In genomic region chr14:103302966-103303365, GRCh38 we compare ENCODE assay signal across 16 cellular contexts. TPM values are rescaled to one million over a fixed set of nuclear protein-coding genes. Genes with fewer than 3 reads are reported as not detected.
DNase-seq lines count a peak whose midpoint lies in the region; ATAC-seq and TF ChIP-seq lines count a peak whose summit lies in the region.
"Had no signal": no experiment of that assay in that cellular context is flagged by ENCODE, and none has a peak within 500 bp of the region (broad histone marks: within the 10 kb centered on the region; RNA-seq: fewer than 3 reads in every experiment).

No MANE protein-coding gene starts in this region.

- H3K14ac ChIP-seq in mesenchymal stem cell (ENCODE audit: low read length in 2 of 2), result no peak overlapping the region

- H3K23ac ChIP-seq in mesenchymal stem cell (ENCODE audit: low read length in 2 of 2), result no peak overlapping the region

- H3K4me3 ChIP-seq in GM23248, result no peak overlapping the region
- H3K4me3 ChIP-seq in cardiac fibroblast (replicated peaks in 1 of 2; ENCODE audit: low read depth in 2 of 2, low read length in 2 of 2), result no peak overlapping the region
- no peak overlapping the region for H3K4me3 ChIP-seq in mesenchymal stem cell (ENCODE audit: insufficient read depth in 1 of 2, low read depth in 1 of 2, low read length in 2 of 2)
- H3K4me3 ChIP-seq in ascending aorta, result no peak overlapping the region
- H3K4me3 ChIP-seq: dorsolateral prefrontal cortex, psoas muscle had no signal

- WGBS in GM23248 (ENCODE audit: low coverage in 1 of 2, low lambda C conversion rate in 2 of 2, missing lambda C conversion rate in 2 of 2), 2 experiments, result 53 to 61% methylated on average over 1 of the region's 1 CpG
- no CpG with 5 or more reads among the region's 1 CpG for WGBS in mesenchymal stem cell

- no peak for TF ChIP-seq CTCF in cardiac fibroblast (IDR thresholded peaks at IDR 0.05; ENCODE audit: low read depth, low read length)
- TF ChIP-seq CTCF in foreskin keratinocyte (conservative IDR thresholded peaks at IDR 0.05), result no peak
- no peak for TF ChIP-seq CTCF in ascending aorta (IDR thresholded peaks at IDR 0.05)

- H2BK15ac ChIP-seq in mesenchymal stem cell (ENCODE audit: low read depth, poor library complexity, severe bottlenecking), result no peak overlapping the region

- H3K4me2 ChIP-seq in GM23248 (ENCODE audit: unreplicated experiment) (no peak overlapping the region), mesenchymal stem cell (ENCODE audit: low read length, poor library complexity, severe bottlenecking) (no peak overlapping the region)

- ATAC-seq in foreskin keratinocyte, result no peak
- ATAC-seq: left colon, psoas muscle had no signal

- no peak overlapping the region for H4K91ac ChIP-seq in mesenchymal stem cell (ENCODE audit: low read length)

- in situ Hi-C loops in GM23248 (cut with MboI), result no loop called here

- H2AK5ac ChIP-seq in mesenchymal stem cell (ENCODE audit: low read length, severe bottlenecking), result no peak overlapping the region

- no peaks in the 10 kb centered on the region for H3K27me3 ChIP-seq in GM23248 (replicated peaks; ENCODE audit: insufficient read depth)
- H3K27me3 ChIP-seq in mesenchymal stem cell (ENCODE audit: control insufficient read depth in 1 of 2, insufficient read depth in 1 of 2, low read length in 2 of 2), result peaks cover 0 to 18% of the 10 kb centered on the region in 2 experiments
- peaks cover 6% of the 10 kb centered on the region for H3K27me3 ChIP-seq in foreskin keratinocyte
- no peaks in the 10 kb centered on the region for H3K27me3 ChIP-seq in ascending aorta
- H3K27me3 ChIP-seq: dorsolateral prefrontal cortex had no signal

- H3K4me1 ChIP-seq in GM23248 (ENCODE audit: insufficient read depth) (peaks cover 9% of the 10 kb centered on the region), mesenchymal stem cell (ENCODE audit: control insufficient read depth, insufficient read depth, low read depth, low read length) (peaks cover 2% of the 10 kb centered on the region), foreskin keratinocyte (peaks cover 10% of the 10 kb centered on the region), ascending aorta (no peaks in the 10 kb centered on the region)
- H3K4me1 ChIP-seq: psoas muscle had no signal

- H3F3A ChIP-seq in GM23248 (ENCODE audit: insufficient read depth), result peaks cover 4% of the 10 kb centered on the region; the same call in 1 of the 2 replicates

- H3K9me2 ChIP-seq in GM23248 (ENCODE audit: insufficient read depth), result no peaks in the 10 kb centered on the region

- H3K27ac ChIP-seq in GM23248, result peak overlapping the region; percentile 33
- H3K27ac ChIP-seq in mesenchymal stem cell (ENCODE audit: low read length, poor library complexity, severe bottlenecking), result no peak overlapping the region
- no peak overlapping the region for H3K27ac ChIP-seq in foreskin keratinocyte
- H3K27ac ChIP-seq in ascending aorta, result no peak overlapping the region
- H3K27ac ChIP-seq: dorsolateral prefrontal cortex, psoas muscle had no signal

- no peaks in the 10 kb centered on the region for H3K9me3 ChIP-seq in GM23248 (ENCODE audit: low read depth)
- no peaks in the 10 kb centered on the region for H3K9me3 ChIP-seq in mesenchymal stem cell (ENCODE audit: control insufficient read depth, low read length)
- no peaks in the 10 kb centered on the region for H3K9me3 ChIP-seq in ascending aorta
- H3K9me3 ChIP-seq: psoas muscle had no signal

- H2AFZ ChIP-seq in GM23248, result peak overlapping the region; percentile 71
- H2AFZ ChIP-seq in mesenchymal stem cell (ENCODE audit: low read depth, low read length), result no peak overlapping the region

- H4K20me1 ChIP-seq in GM23248 (ENCODE audit: insufficient read depth), result no peaks in the 10 kb centered on the region

- H3K9ac ChIP-seq in GM23248, result no peak overlapping the region
- peak overlapping the region; percentile 24 for H3K9ac ChIP-seq in mesenchymal stem cell (ENCODE audit: low read length)

- intact Hi-C loops in ascending aorta (cut with DNase I), result no loop called here

- no peaks in the 10 kb centered on the region for H3K36me3 ChIP-seq in GM23248 (ENCODE audit: low read depth)
- no peaks in the 10 kb centered on the region for H3K36me3 ChIP-seq in mesenchymal stem cell (ENCODE audit: control insufficient read depth in 1 of 2, insufficient read depth in 2 of 2, low read depth in 1 of 2, low read length in 2 of 2)
- no peaks in the 10 kb centered on the region for H3K36me3 ChIP-seq in ascending aorta

- no peak overlapping the region for H3K4ac ChIP-seq in mesenchymal stem cell (ENCODE audit: low read depth in 1 of 2, low read length in 2 of 2)

- no peak overlapping the region for H2BK120ac ChIP-seq in mesenchymal stem cell (ENCODE audit: low read depth, low read length)

- H2BK5ac ChIP-seq in mesenchymal stem cell (ENCODE audit: low read depth, low read length, poor library complexity, severe bottlenecking), result no peak overlapping the region

- no peak overlapping the region for H4K8ac ChIP-seq in mesenchymal stem cell (ENCODE audit: low read length)

- no peak overlapping the region for H2BK12ac ChIP-seq in mesenchymal stem cell (ENCODE audit: low read length in 2 of 2)

- no peaks in the 10 kb centered on the region for H3K79me1 ChIP-seq in mesenchymal stem cell (replicated peaks; ENCODE audit: low read length, poor library complexity, severe bottlenecking)

- peak; percentile 19 for DNase-seq in GM23248
- peak; percentile 17 to 61 for DNase-seq in NOMO-1 (lab: John Stamatoyannopoulos, UW; ENCODE audit: unreplicated experiment in 2 of 2)
- peak; percentile 36 to 44 for DNase-seq in cardiac fibroblast (ENCODE audit: low read depth in 2 of 2)
- DNase-seq in mesenchymal stem cell, result no peak
- no peak for DNase-seq in NCI-H1436 treated with DMSO at 0.1 percent for 48 hours (lab: John Stamatoyannopoulos, UW)
- no peak for DNase-seq in foreskin keratinocyte
- DNase-seq in ascending aorta (ENCODE audit: low spot score in 2 of 2), result no peak
- DNase-seq: activated CD4-positive, alpha-beta T cell treated with anti-CD3 and anti-CD28 coated beads for 48 hours; caudate nucleus; dorsolateral prefrontal cortex; foreskin melanocyte; GF-D8; left colon; NCI-H146; NCI-H524; psoas muscle had no signal

- H3K18ac ChIP-seq in mesenchymal stem cell (ENCODE audit: low read depth in 1 of 2, low read length in 2 of 2), result no peak overlapping the region

- H3K79me2 ChIP-seq in GM23248 (ENCODE audit: insufficient read depth), result no peaks in the 10 kb centered on the region

RNA-seq across cellular contexts. Expression of gene EIF5, which starts 31.1 kb away (rescaled TPM):
- 133 and 156 TPM in 2 replicates for total RNA-seq in GM23248 (2014; rRNA removed; shearing (Covaris generic))
- polyA plus RNA-seq in GM23248 (2016; fragmentation: Nextera tagmentation; extraction: Ambion mirVana) (502 and 518 TPM in 2 replicates), foreskin keratinocyte (73.6 and 83.6 TPM in 2 replicates)
- polyA plus RNA-seq in mesenchymal stem cell (2013, experiment 1 of 2), result 243 TPM
- polyA plus RNA-seq in mesenchymal stem cell (2013, experiment 2 of 2), result 253 TPM
- total RNA-seq in foreskin keratinocyte (192 and 193 TPM in 2 replicates), ascending aorta (85.5 TPM)

Comparison
In these comparisons a context has a peak if more than half of its experiments do, and no peak if none do; other contexts are left out.
1. DNase-seq: peak in GM23248 (single experiment), NOMO-1 (2 of 2) and cardiac fibroblast (2 of 2); none in mesenchymal stem cell (single experiment), NCI-H1436 treated with DMSO at 0.1 percent for 48 hours (single experiment), foreskin keratinocyte (0 of 2) and ascending aorta (0 of 2).